1 cellular context compared by ENCODE assay signal in genomic region chr6:67064323-67064722, GRCh38.
TF ChIP-seq lines count a peak whose summit lies in the region.

No MANE protein-coding gene starts in this region.

TF ChIP-seq in K562, 482 proteins besides CTCF, POLR2A, EP300 and RAD21:
- peak; percentile 65; the same call in 1 of the 2 replicates for TF ChIP-seq C11orf30 (IDR thresholded peaks at IDR 0.05; ENCODE audit: low read depth)
- TF ChIP-seq ZNF316 (IDR thresholded peaks at IDR 0.05), result peak; percentile 78
- no peak for TF ChIP-seq PCBP2 (IDR thresholded peaks at IDR 0.05; ENCODE audit: low read depth, low read length, poor library complexity, severe bottlenecking)
